Comparison of ENCODE assay signal across 1 cellular context in the genomic region with DNA sequence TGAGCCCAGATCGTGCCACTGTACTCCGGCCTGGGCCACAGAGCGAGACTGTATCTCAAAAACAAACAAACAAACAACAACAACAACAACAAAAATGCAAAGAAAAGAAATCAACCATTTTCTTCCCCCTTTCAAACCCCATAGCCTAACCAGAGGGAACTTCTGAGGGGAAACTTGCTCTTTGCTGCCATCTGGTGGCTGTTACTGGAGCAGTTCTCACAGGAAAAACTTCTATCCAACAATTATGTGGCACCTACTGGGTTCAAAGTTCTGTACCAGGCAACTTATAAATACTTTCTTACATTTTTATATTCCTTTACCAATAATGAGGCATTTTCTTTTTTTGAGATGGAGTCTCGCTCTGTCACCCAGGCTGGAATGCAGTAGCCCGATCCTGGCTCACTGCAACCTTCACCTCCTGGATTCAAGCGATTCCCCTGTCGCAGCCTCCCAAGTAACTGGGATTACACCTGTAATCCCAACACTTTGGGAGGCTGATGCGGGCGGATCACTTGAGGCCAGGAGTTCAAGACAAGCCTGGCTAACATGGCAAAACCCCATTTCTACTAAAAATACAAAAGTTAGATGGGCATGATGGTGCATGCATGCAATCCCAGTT.
TF ChIP-seq lines count a peak whose summit lies in the region.

No MANE protein-coding gene starts in this region.

TF ChIP-seq in GM23338, 12 proteins besides CTCF, POLR2A, EP300 and RAD21 (continued from another document):
- TF ChIP-seq ZNF114 (CRISPR knock-in tag; IDR thresholded peaks at IDR 0.05) = no peak
- TF ChIP-seq, protein P1, sequence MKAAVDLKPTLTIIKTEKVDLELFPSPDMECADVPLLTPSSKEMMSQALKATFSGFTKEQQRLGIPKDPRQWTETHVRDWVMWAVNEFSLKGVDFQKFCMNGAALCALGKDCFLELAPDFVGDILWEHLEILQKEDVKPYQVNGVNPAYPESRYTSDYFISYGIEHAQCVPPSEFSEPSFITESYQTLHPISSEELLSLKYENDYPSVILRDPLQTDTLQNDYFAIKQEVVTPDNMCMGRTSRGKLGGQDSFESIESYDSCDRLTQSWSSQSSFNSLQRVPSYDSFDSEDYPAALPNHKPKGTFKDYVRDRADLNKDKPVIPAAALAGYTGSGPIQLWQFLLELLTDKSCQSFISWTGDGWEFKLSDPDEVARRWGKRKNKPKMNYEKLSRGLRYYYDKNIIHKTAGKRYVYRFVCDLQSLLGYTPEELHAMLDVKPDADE (IDR thresholded peaks at IDR 0.05) = no peak
